In the genomic region with DNA sequence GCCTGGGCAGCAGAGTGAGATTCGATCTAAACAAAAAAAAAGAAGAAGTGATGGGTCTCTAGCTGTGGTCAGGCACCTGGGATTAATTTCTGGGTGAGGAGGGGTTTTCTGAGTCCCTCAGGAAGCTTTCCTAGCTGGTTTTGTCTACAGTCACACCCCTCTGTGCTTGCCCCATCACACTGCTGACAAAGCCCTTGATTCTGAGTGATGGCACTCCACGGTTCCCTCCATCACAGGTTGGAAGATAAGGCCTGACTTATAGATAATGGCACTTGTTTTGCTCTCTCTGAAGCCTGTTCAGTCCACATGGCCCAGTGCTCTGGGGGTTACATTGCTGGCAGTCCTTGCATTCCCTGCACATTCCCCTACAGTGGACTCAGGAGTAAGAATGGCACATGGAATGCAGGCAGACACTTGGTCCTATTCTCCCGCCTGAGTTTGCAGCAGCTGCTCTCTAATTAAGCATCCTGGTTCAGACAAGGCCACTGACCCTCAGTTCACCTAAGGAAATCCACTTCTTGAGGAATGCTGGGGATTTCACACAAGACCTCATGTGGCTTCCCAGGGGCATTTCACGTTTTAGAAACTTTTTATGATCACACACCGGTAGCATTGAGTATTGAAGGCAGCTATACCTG, we compare ENCODE assay signal across 2 cellular contexts.
TF ChIP-seq lines count a peak whose summit lies in the region.

No MANE protein-coding gene starts in this region.

TF ChIP-seq in IMR-90, 13 proteins besides CTCF, POLR2A, EP300 and RAD21:
- no peak for TF ChIP-seq NFE2L2 (IDR thresholded peaks at IDR 0.05; ENCODE audit: low read depth, low read length)
- no peak for TF ChIP-seq MXI1 (IDR thresholded peaks at IDR 0.05; ENCODE audit: borderline replicate concordance, low read depth, low read length)
- no peak for TF ChIP-seq CHD1 (IDR thresholded peaks at IDR 0.05; ENCODE audit: low read depth, low read length)
- TF ChIP-seq, protein P1, sequence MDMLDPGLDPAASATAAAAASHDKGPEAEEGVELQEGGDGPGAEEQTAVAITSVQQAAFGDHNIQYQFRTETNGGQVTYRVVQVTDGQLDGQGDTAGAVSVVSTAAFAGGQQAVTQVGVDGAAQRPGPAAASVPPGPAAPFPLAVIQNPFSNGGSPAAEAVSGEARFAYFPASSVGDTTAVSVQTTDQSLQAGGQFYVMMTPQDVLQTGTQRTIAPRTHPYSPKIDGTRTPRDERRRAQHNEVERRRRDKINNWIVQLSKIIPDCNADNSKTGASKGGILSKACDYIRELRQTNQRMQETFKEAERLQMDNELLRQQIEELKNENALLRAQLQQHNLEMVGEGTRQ (IDR thresholded peaks at IDR 0.05; ENCODE audit: low read depth, low read length): no peak
- TF ChIP-seq SMC3 (IDR thresholded peaks at IDR 0.05; ENCODE audit: low read depth, low read length): no peak
- TF ChIP-seq FOS (IDR thresholded peaks at IDR 0.05; ENCODE audit: low read depth, low read length): no peak
- no peak for TF ChIP-seq MAZ (IDR thresholded peaks at IDR 0.05; ENCODE audit: borderline replicate concordance, low read depth, low read length)
- no peak for TF ChIP-seq BHLHE40 (IDR thresholded peaks at IDR 0.05; ENCODE audit: low read depth, low read length)
- TF ChIP-seq, protein P2, sequence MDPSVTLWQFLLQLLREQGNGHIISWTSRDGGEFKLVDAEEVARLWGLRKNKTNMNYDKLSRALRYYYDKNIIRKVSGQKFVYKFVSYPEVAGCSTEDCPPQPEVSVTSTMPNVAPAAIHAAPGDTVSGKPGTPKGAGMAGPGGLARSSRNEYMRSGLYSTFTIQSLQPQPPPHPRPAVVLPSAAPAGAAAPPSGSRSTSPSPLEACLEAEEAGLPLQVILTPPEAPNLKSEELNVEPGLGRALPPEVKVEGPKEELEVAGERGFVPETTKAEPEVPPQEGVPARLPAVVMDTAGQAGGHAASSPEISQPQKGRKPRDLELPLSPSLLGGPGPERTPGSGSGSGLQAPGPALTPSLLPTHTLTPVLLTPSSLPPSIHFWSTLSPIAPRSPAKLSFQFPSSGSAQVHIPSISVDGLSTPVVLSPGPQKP (IDR thresholded peaks at IDR 0.05; ENCODE audit: borderline replicate concordance, low read depth, low read length): no peak
- TF ChIP-seq CEBPB (IDR thresholded peaks at IDR 0.05; ENCODE audit: low read depth, low read length): no peak
- no peak for TF ChIP-seq RFX5 (IDR thresholded peaks at IDR 0.05; ENCODE audit: low read depth, low read length)
- no peak for TF ChIP-seq MAFK (IDR thresholded peaks at IDR 0.05; ENCODE audit: low read depth, low read length)
- no peak for TF ChIP-seq RCOR1 (IDR thresholded peaks at IDR 0.05; ENCODE audit: insufficient replicate concordance, low read length)

TF ChIP-seq in H1, 55 proteins besides CTCF, POLR2A, EP300 and RAD21:
- TF ChIP-seq NRF1 (IDR thresholded peaks at IDR 0.05; ENCODE audit: low read depth, low read length): no peak
- TF ChIP-seq JUND (IDR thresholded peaks at IDR 0.05; ENCODE audit: low read length): no peak
- peak; percentile 81 for TF ChIP-seq TEAD4 (IDR thresholded peaks at IDR 0.05; ENCODE audit: low read depth, low read length)
- TF ChIP-seq, protein P3, sequence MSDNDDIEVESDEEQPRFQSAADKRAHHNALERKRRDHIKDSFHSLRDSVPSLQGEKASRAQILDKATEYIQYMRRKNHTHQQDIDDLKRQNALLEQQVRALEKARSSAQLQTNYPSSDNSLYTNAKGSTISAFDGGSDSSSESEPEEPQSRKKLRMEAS (IDR thresholded peaks at IDR 0.05): 0 out of 2 replicates have a peak, but pooled peaks have one; percentile 21
- TF ChIP-seq ZNF274 (IDR thresholded peaks at IDR 0.05; ENCODE audit: borderline replicate concordance, extremely low read depth, low read length): no peak
- TF ChIP-seq RFX5 (IDR thresholded peaks at IDR 0.05; ENCODE audit: borderline replicate concordance, low read depth, low read length): no peak
- TF ChIP-seq RNF2 (IDR thresholded peaks at IDR 0.05; ENCODE audit: borderline replicate concordance, low read depth, low read length, missing control alignments, poor library complexity, severe bottlenecking): no peak
- no peak for TF ChIP-seq SP1 (IDR thresholded peaks at IDR 0.05; ENCODE audit: low read depth, low read length)
- TF ChIP-seq, protein P4, sequence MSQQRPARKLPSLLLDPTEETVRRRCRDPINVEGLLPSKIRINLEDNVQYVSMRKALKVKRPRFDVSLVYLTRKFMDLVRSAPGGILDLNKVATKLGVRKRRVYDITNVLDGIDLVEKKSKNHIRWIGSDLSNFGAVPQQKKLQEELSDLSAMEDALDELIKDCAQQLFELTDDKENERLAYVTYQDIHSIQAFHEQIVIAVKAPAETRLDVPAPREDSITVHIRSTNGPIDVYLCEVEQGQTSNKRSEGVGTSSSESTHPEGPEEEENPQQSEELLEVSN (IDR thresholded peaks at IDR 0.05): peak; percentile 73; the same call in 1 of the 2 replicates
- TF ChIP-seq KDM1A (IDR thresholded peaks at IDR 0.05; ENCODE audit: borderline replicate concordance, low read length): no peak
- TF ChIP-seq KDM4A (IDR thresholded peaks at IDR 0.05; ENCODE audit: low read depth, low read length, severe bottlenecking): no peak
